In the genomic region with DNA sequence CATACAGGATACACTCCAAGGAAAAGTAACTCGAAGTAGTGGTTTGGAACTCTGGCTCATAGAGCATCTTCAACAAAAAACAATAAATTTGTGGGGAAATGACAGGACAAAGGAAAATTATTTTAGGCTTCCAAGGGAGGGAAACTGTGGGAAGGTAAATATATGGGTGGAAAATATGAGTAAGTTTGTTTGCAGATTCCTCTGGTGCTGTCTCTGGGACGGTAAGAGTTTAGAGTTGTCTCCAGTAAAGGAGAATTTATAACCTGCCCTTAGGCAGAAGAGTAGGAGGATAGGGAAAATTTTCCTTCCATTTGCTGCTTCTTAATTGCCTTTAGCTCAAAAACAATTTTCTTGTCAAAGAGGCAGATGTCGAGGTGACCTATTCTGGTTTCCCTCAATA, we compare ENCODE assay signal across 15 cellular contexts. TPM values are rescaled to one million over a fixed set of nuclear protein-coding genes. Genes with fewer than 3 reads are reported as not detected.
DNase-seq lines count a peak whose midpoint lies in the region; ATAC-seq and TF ChIP-seq lines count a peak whose summit lies in the region.
"Had no signal": no experiment of that assay in that cellular context is flagged by ENCODE, and none has a peak within 500 bp of the region (broad histone marks: within the 10 kb centered on the region; RNA-seq: fewer than 3 reads in every experiment).

No MANE protein-coding gene starts in this region.

- no peaks in the 10 kb centered on the region for H3K4me1 ChIP-seq in mammary epithelial cell (ENCODE audit: insufficient read depth, low read length)
- no peaks in the 10 kb centered on the region for H3K4me1 ChIP-seq in breast epithelium
- peaks cover 0 to 4% of the 10 kb centered on the region in 2 donors for H3K4me1 ChIP-seq in uterus
- H3K4me1 ChIP-seq: BE2C had no signal

- H2AFZ ChIP-seq in mammary epithelial cell (ENCODE audit: low read depth, low read length): peak overlapping the region; percentile 6

- H3K9ac ChIP-seq in mammary epithelial cell (ENCODE audit: insufficient read depth, low read length): no peak overlapping the region

- H3K27ac Mint-ChIP-seq in mesothelial cell of epicardium: peak overlapping the region; percentile 66

- H3K4me1 Mint-ChIP-seq in mesothelial cell of epicardium: peaks cover 30% of the 10 kb centered on the region
- H3K4me1 Mint-ChIP-seq: CD4-positive, alpha-beta memory T cell had no signal

- H3K36me3 Mint-ChIP-seq in mesothelial cell of epicardium: peaks cover 12% of the 10 kb centered on the region
- H3K36me3 Mint-ChIP-seq: CD4-positive, alpha-beta memory T cell had no signal

- no TSS peak for BruUV-seq in mammary epithelial cell (replicated peaks; lab: Mats Ljungman, UMichigan)

- TF ChIP-seq CTCF in mammary epithelial cell (conservative IDR thresholded peaks at IDR 0.05 in 1 of 2, IDR thresholded peaks at IDR 0.05 in 1 of 2; ENCODE audit: extremely low read depth in 1 of 2, insufficient read depth in 1 of 2, low read depth in 1 of 2, low read length in 2 of 2) (no peak), breast epithelium (IDR thresholded peaks at IDR 0.05) (no peak), mesothelial cell of epicardium (IDR thresholded peaks at IDR 0.05; ENCODE audit: unreplicated experiment) (no peak), uterus (IDR thresholded peaks at IDR 0.05) (no peak)

- CTCF ChIA-PET in mammary epithelial cell (lab: Charles Lee; ENCODE audit: low non-redundant PET): no interaction called here

- in situ Hi-C loops in mammary epithelial cell (cut with MboI; ENCODE audit: low sequenced_read_pairs in 2 of 2): no loop called here

- no peak overlapping the region for H3K4me2 ChIP-seq in mammary epithelial cell (ENCODE audit: insufficient read depth, low read depth, low read length)

- WGBS in mammary epithelial cell (ENCODE audit: low coverage, missing lambda C conversion rate): 44% methylated on average over 3 of the region's 3 CpGs

- H3K27me3 ChIP-seq in mammary epithelial cell (ENCODE audit: insufficient read depth, low read length): no peaks in the 10 kb centered on the region
- no peaks in the 10 kb centered on the region for H3K27me3 ChIP-seq in breast epithelium
- H3K27me3 ChIP-seq in uterus: no peaks in the 10 kb centered on the region
- H3K27me3 ChIP-seq: BE2C had no signal

- H3K9me3 ChIP-seq in mammary epithelial cell (replicated peaks; ENCODE audit: insufficient read depth, low read length) (no peaks in the 10 kb centered on the region), breast epithelium (no peaks in the 10 kb centered on the region), uterus (no peaks in the 10 kb centered on the region)
- H3K9me3 ChIP-seq: BE2C had no signal

- H4K20me1 ChIP-seq in mammary epithelial cell (ENCODE audit: insufficient read depth, low read length): no peaks in the 10 kb centered on the region

- TF ChIP-seq POLR2A in breast epithelium (IDR thresholded peaks at IDR 0.05) (no peak), uterus (IDR thresholded peaks at IDR 0.05) (no peak)

- ATAC-seq in GM18907 (IDR thresholded peaks at IDR 0.05; ENCODE audit: unreplicated experiment): no peak
- ATAC-seq in GM21619 (IDR thresholded peaks at IDR 0.05; ENCODE audit: unreplicated experiment): no peak
- no peak for ATAC-seq in HG03097 (IDR thresholded peaks at IDR 0.05; ENCODE audit: low FRiP score, unreplicated experiment)
- ATAC-seq: HCT116 had no signal

- H3K4me3 Mint-ChIP-seq in mesothelial cell of epicardium: no peak overlapping the region
- H3K4me3 Mint-ChIP-seq: CD4-positive, alpha-beta memory T cell had no signal

- H3K27ac ChIP-seq in mammary epithelial cell (ENCODE audit: insufficient read depth, low read depth, low read length) (no peak overlapping the region), breast epithelium (no peak overlapping the region), uterus (peak overlapping the region; percentile 36 to 74)
- H3K27ac ChIP-seq: C4-2B, HL-60 had no signal

- dilution Hi-C loops in mammary epithelial cell (cut with HindIII; ENCODE audit: low sequenced_read_pairs): no loop called here

- H3K4me3 ChIP-seq in mammary epithelial cell (replicated peaks in 1 of 3; ENCODE audit: insufficient read depth in 1 of 3, low read depth in 2 of 3, low read length in 3 of 3) (no peak overlapping the region), breast epithelium (no peak overlapping the region), uterus (no peak overlapping the region)

- no peaks in the 10 kb centered on the region for H3K27me3 Mint-ChIP-seq in mesothelial cell of epicardium (ENCODE audit: low read depth)
- H3K27me3 Mint-ChIP-seq: CD4-positive, alpha-beta memory T cell had no signal

- DNase-seq in mammary epithelial cell (no peak), breast epithelium (ENCODE audit: low spot score in 2 of 2) (no peak), NCI-H69 (lab: John Stamatoyannopoulos, UW) (peak; percentile 9), mesothelial cell of epicardium (ENCODE audit: low spot score in 2 of 2, unreplicated experiment in 2 of 2) (no peak), uterus (no peak)
- DNase-seq: BE2C; CD4-positive, alpha-beta memory T cell; DMS79; EL had no signal

- H3K79me2 ChIP-seq in mammary epithelial cell (ENCODE audit: insufficient read depth, low read length): no peaks in the 10 kb centered on the region

- intact Hi-C loops in mammary epithelial cell (cut with micrococcal nuclease): no loop called here
- intact Hi-C loops in breast epithelium (cut with DNase I; ENCODE audit: low total_unique reads): no loop called here
- intact Hi-C loops in uterus (cut with DNase I; ENCODE audit: low total_unique reads): no loop called here

- no peaks in the 10 kb centered on the region for H3K36me3 ChIP-seq in mammary epithelial cell (ENCODE audit: insufficient read depth, low read length)
- H3K36me3 ChIP-seq in breast epithelium: no peaks in the 10 kb centered on the region
- H3K36me3 ChIP-seq in uterus: no peaks in the 10 kb centered on the region
- H3K36me3 ChIP-seq: BE2C had no signal

- H3K9me3 Mint-ChIP-seq in mesothelial cell of epicardium: peaks cover 8% of the 10 kb centered on the region

RNA-seq across cellular contexts. Expression of gene HNMT, which starts 19.3 kb away (rescaled TPM):
- total RNA-seq in mammary epithelial cell (1 to 10 TPM; 2.7 to 7.3 TPM), breast epithelium (100 to 1,000 TPM in 2 of 3 donors, 10 to 100 TPM in 1; 94.7 to 174 (median 105) TPM), mesothelial cell of epicardium (14.4 to 18.8 TPM (median 16.9 TPM) in 3 replicates), uterus (100 to 1,000 TPM in 1 of 4 donors, 10 to 100 TPM in 3; 21.5 to 122 (median 60.4) TPM)
- polyA plus RNA-seq in mammary epithelial cell: 4.5 TPM
- 13.3 TPM for polyA minus RNA-seq in mammary epithelial cell
- polyA plus RNA-seq: CD4-positive, alpha-beta memory T cell had no signal

Comparison
In these comparisons a context has a peak if more than half of its experiments do, and no peak if none do; other contexts are left out.
1. H3K27ac ChIP-seq: peak in uterus (2 of 2); none in mammary epithelial cell (single experiment) and breast epithelium (0 of 2).